Comparison of ENCODE assay signal across 39 cellular contexts in the genomic region with DNA sequence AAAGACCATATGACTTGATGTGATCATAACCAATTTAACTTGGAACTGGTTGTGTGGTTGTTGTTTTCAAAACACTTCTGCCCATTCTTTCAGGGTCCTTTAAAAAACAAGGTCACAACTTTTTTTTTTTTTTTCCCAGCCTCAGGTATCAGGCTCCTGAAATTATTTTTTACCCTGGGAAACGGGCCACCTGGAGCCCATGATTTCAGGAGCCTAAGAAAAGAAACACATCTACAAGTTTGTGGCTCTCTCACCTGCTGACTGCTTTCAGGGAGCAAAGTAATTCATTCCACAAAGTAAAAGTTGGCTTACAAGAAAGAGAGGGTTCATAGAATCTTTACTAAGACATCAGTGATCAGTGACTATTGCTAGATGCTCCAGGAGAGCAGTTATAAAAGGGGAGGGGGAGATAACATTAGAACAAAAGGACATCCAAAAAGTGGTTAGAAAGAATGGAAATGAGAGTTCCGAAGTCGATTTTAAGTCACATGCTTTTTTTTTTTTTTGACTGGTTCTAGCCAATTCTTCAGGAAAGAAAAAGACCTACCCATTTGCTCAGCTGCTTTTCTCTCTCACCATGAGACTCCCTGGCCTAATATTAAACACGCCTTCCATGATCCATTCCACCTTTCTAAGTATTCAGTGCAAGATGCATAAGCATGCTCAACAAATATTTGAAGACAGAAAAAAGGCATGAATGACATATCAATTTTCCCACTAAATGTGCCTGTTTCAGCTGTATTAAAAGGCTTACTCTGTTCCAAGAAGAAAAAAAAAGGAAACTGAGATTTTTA.
"Had no signal": no experiment of that assay in that cellular context is flagged by ENCODE, and none has a peak within 500 bp of the region (broad histone marks: within the 10 kb centered on the region; RNA-seq: fewer than 3 reads in every experiment).

No MANE protein-coding gene starts in this region.

- H3K36me3 ChIP-seq: adrenal gland, ascending aorta, brain microvascular endothelial cell, breast epithelium, cardiac muscle cell had no signal

- H3K4me3 ChIP-seq: adrenal gland, ascending aorta, breast epithelium, cardiac muscle cell had no signal

- H3K27ac Mint-ChIP-seq: activated naive CD4-positive, alpha-beta T cell treated with anti-CD3 and anti-CD28 coated beads for 36 hours; activated naive CD4-positive, alpha-beta T cell treated with anti-CD3 and anti-CD28 coated beads, Interleukin-2, amount 10 ng/mL, durations not matched to agents 7 days and 5 days; activated naive CD4-positive, alpha-beta T cell treated with anti-CD3 and anti-CD28 coated beads, Interleukin-2, amount 50 U/mL, for 24 hours; activated naive CD4-positive, alpha-beta T cell treated with anti-CD3 and anti-CD28 coated beads, Interleukin-2, amount 50 U/mL, for 72 hours; activated naive CD8-positive, alpha-beta T cell; activated naive CD8-positive, alpha-beta T cell treated with anti-CD3 and anti-CD28 coated beads for 36 hours; activated naive CD8-positive, alpha-beta T cell treated with anti-CD3 and anti-CD28 coated beads, Interleukin-2, amount 10 ng/mL, durations not matched to agents 7 days and 5 days; activated naive CD8-positive, alpha-beta T cell treated with anti-CD3 and anti-CD28 coated beads, Interleukin-2, amount 50 U/mL, for 24 hours; activated T-cell treated with anti-CD3 and anti-CD28 coated beads, Interleukin-2, amount 50 U/mL, for 24 hours; activated T-cell treated with anti-CD3 and anti-CD28 coated beads, Interleukin-2, amount 50 U/mL, for 72 hours; activated T-helper 1 cell treated with anti-CD3 and anti-CD28 coated beads, Interleukin-12 subunit alpha, Interleukin-12 subunit beta, Interleukin-2, Interleukin-4 antibody, amounts not matched to agents 30 ng/mL and 10 ng/mL and 1 ng/mL, durations not matched to agents 14 hours and 24 hours and 36 hours; activated T-helper 17 cell treated with anti-CD3 and anti-CD28 coated beads, Interleukin-2, amount 50 U/mL, for 72 hours; activated T-helper 2 cell treated with anti-CD3 and anti-CD28 coated beads, Interferon-gamma antibody, Interleukin-2, Interleukin-4, amounts not matched to agents 10 μg/mL and 5 μg/mL and 100 μg/mL, durations not matched to agents 14 hours and 24 hours and 36 hours; brain had no signal

- H3K36me3 Mint-ChIP-seq: activated naive CD4-positive, alpha-beta T cell treated with anti-CD3 and anti-CD28 coated beads, Interleukin-2, amount 10 ng/mL, durations not matched to agents 7 days and 5 days; activated naive CD4-positive, alpha-beta T cell treated with anti-CD3 and anti-CD28 coated beads, Interleukin-2, amount 50 U/mL, for 24 hours; activated naive CD4-positive, alpha-beta T cell treated with anti-CD3 and anti-CD28 coated beads, Interleukin-2, amount 50 U/mL, for 72 hours; activated naive CD8-positive, alpha-beta T cell; activated naive CD8-positive, alpha-beta T cell treated with anti-CD3 and anti-CD28 coated beads for 36 hours; activated naive CD8-positive, alpha-beta T cell treated with anti-CD3 and anti-CD28 coated beads, Interleukin-2, amount 10 ng/mL, durations not matched to agents 7 days and 5 days; brain had no signal

- H3K4me1 Mint-ChIP-seq: activated naive CD4-positive, alpha-beta T cell treated with anti-CD3 and anti-CD28 coated beads, Interleukin-2, amount 10 ng/mL, durations not matched to agents 7 days and 5 days; activated naive CD4-positive, alpha-beta T cell treated with anti-CD3 and anti-CD28 coated beads, Interleukin-2, amount 50 U/mL, for 24 hours; activated naive CD8-positive, alpha-beta T cell treated with anti-CD3 and anti-CD28 coated beads for 36 hours; activated naive CD8-positive, alpha-beta T cell treated with anti-CD3 and anti-CD28 coated beads, Interleukin-2, amount 50 U/mL, for 24 hours; activated T-helper 17 cell treated with anti-CD3 and anti-CD28 coated beads, Interleukin-2, amount 50 U/mL, for 72 hours; central memory CD8-positive, alpha-beta T cell had no signal

- H3K27me3 ChIP-seq: adrenal gland, ascending aorta, brain microvascular endothelial cell, breast epithelium, cardiac muscle cell had no signal

- H3K27me3 Mint-ChIP-seq: activated naive CD8-positive, alpha-beta T cell treated with anti-CD3 and anti-CD28 coated beads, Interleukin-2, amount 50 U/mL, for 24 hours; activated T-cell treated with anti-CD3 and anti-CD28 coated beads, Interleukin-2, amount 50 U/mL, for 24 hours; brain had no signal

- DNase-seq: activated effector memory CD4-positive, alpha-beta T cell treated with anti-CD3 and anti-CD28 coated beads, Interleukin-2, amount 50 U/mL, for 16 hours; activated effector memory CD4-positive, alpha-beta T cell treated with Interleukin-2 at 50 U/mL for 16 hours; activated gamma-delta T cell; activated gamma-delta T cell treated with Interleukin-2 at 50 U/mL for 16 hours; activated naive CD4-positive, alpha-beta T cell; activated naive CD4-positive, alpha-beta T cell treated with anti-CD3 and anti-CD28 coated beads for 36 hours; activated naive CD4-positive, alpha-beta T cell treated with anti-CD3 and anti-CD28 coated beads, Interleukin-2, amount 10 ng/mL, durations not matched to agents 7 days and 5 days; activated naive CD4-positive, alpha-beta T cell treated with anti-CD3 and anti-CD28 coated beads, Interleukin-2, amount 50 U/mL, for 16 hours; activated naive CD4-positive, alpha-beta T cell treated with Interleukin-2 at 50 U/mL for 16 hours; activated naive CD8-positive, alpha-beta T cell treated with anti-CD3 and anti-CD28 coated beads for 36 hours; activated naive CD8-positive, alpha-beta T cell treated with anti-CD3 and anti-CD28 coated beads, Interleukin-2, amount 10 ng/mL, durations not matched to agents 7 days and 5 days; activated naive CD8-positive, alpha-beta T cell treated with anti-CD3 and anti-CD28 coated beads, Interleukin-2, amount 50 U/mL, for 24 hours; activated T-cell treated with anti-CD3 and anti-CD28 coated beads for 4 hours; activated T-cell treated with anti-CD3 and anti-CD28 coated beads, Interleukin-2, amount 50 U/mL, for 1 hour; activated T-cell treated with anti-CD3 and anti-CD28 coated beads, Interleukin-2, amount 50 U/mL, for 24 hours; activated T-cell treated with anti-CD3 and anti-CD28 coated beads, Interleukin-2, amount 50 U/mL, for 4 hours; activated T-cell treated with anti-CD3 and anti-CD28 coated beads, Interleukin-2, amount 50 U/mL, for 48 hours; activated T-cell treated with anti-CD3 and anti-CD28 coated beads, Interleukin-2, amount 50 U/mL, for 72 hours; adrenal gland; amniotic stem cell; amygdala; anterior cingulate cortex; aorta; brain microvascular endothelial cell; caudate nucleus; central memory CD4-positive, alpha-beta T cell; cerebellar nuclear complex had no signal

- H3K4me3 Mint-ChIP-seq: activated naive CD4-positive, alpha-beta T cell treated with anti-CD3 and anti-CD28 coated beads for 36 hours; activated naive CD4-positive, alpha-beta T cell treated with anti-CD3 and anti-CD28 coated beads, Interleukin-2, amount 10 ng/mL, durations not matched to agents 7 days and 5 days; activated naive CD4-positive, alpha-beta T cell treated with anti-CD3 and anti-CD28 coated beads, Interleukin-2, amount 50 U/mL, for 24 hours; activated naive CD8-positive, alpha-beta T cell; activated naive CD8-positive, alpha-beta T cell treated with anti-CD3 and anti-CD28 coated beads for 36 hours; activated naive CD8-positive, alpha-beta T cell treated with anti-CD3 and anti-CD28 coated beads, Interleukin-2, amount 10 ng/mL, durations not matched to agents 7 days and 5 days; activated naive CD8-positive, alpha-beta T cell treated with anti-CD3 and anti-CD28 coated beads, Interleukin-2, amount 50 U/mL, for 24 hours; activated T-cell treated with anti-CD3 and anti-CD28 coated beads, Interleukin-2, amount 50 U/mL, for 24 hours; activated T-cell treated with anti-CD3 and anti-CD28 coated beads, Interleukin-2, amount 50 U/mL, for 4 hours; activated T-cell treated with anti-CD3 and anti-CD28 coated beads, Interleukin-2, amount 50 U/mL, for 72 hours; activated T-helper 1 cell treated with anti-CD3 and anti-CD28 coated beads, Interleukin-12 subunit alpha, Interleukin-12 subunit beta, Interleukin-2, Interleukin-4 antibody, amounts not matched to agents 30 ng/mL and 10 ng/mL and 1 ng/mL, durations not matched to agents 14 hours and 24 hours and 36 hours; activated T-helper 17 cell treated with anti-CD3 and anti-CD28 coated beads, Interleukin-2, amount 50 U/mL, for 72 hours; brain; central memory CD8-positive, alpha-beta T cell had no signal

- ATAC-seq: activated naive CD4-positive, alpha-beta T cell treated with anti-CD3 and anti-CD28 coated beads, Interleukin-2, amount 50 U/mL, for 72 hours; activated naive CD8-positive, alpha-beta T cell treated with anti-CD3 and anti-CD28 coated beads, Interleukin-2, amount 50 U/mL, for 24 hours; activated T-cell treated with anti-CD3 and anti-CD28 coated beads, Interleukin-2, amount 50 U/mL, for 4 hours; activated T-cell treated with anti-CD3 and anti-CD28 coated beads, Interleukin-2, amount 50 U/mL, for 72 hours; activated T-helper 17 cell treated with anti-CD3 and anti-CD28 coated beads, Interleukin-2, amount 50 U/mL, for 72 hours had no signal

- H3K27ac ChIP-seq: adrenal gland, ascending aorta, brain microvascular endothelial cell, breast epithelium, cardiac muscle cell had no signal

- H3K9me3 ChIP-seq: adrenal gland, breast epithelium had no signal

- H3K4me1 ChIP-seq: adrenal gland, ascending aorta, breast epithelium had no signal

- H3K9me3 Mint-ChIP-seq: activated naive CD4-positive, alpha-beta T cell treated with anti-CD3 and anti-CD28 coated beads for 36 hours; activated naive CD4-positive, alpha-beta T cell treated with anti-CD3 and anti-CD28 coated beads, Interleukin-2, amount 10 ng/mL, durations not matched to agents 7 days and 5 days; activated naive CD4-positive, alpha-beta T cell treated with anti-CD3 and anti-CD28 coated beads, Interleukin-2, amount 50 U/mL, for 24 hours; activated naive CD8-positive, alpha-beta T cell treated with anti-CD3 and anti-CD28 coated beads for 36 hours; activated naive CD8-positive, alpha-beta T cell treated with anti-CD3 and anti-CD28 coated beads, Interleukin-2, amount 10 ng/mL, durations not matched to agents 7 days and 5 days; activated naive CD8-positive, alpha-beta T cell treated with anti-CD3 and anti-CD28 coated beads, Interleukin-2, amount 50 U/mL, for 24 hours; activated T-cell treated with anti-CD3 and anti-CD28 coated beads, Interleukin-2, amount 50 U/mL, for 24 hours; activated T-cell treated with anti-CD3 and anti-CD28 coated beads, Interleukin-2, amount 50 U/mL, for 4 hours; activated T-cell treated with anti-CD3 and anti-CD28 coated beads, Interleukin-2, amount 50 U/mL, for 72 hours; activated T-helper 1 cell treated with anti-CD3 and anti-CD28 coated beads, Interleukin-12 subunit alpha, Interleukin-12 subunit beta, Interleukin-2, Interleukin-4 antibody, amounts not matched to agents 30 ng/mL and 10 ng/mL and 1 ng/mL, durations not matched to agents 14 hours and 24 hours and 36 hours; activated T-helper 17 cell treated with anti-CD3 and anti-CD28 coated beads, Interleukin-2, amount 50 U/mL, for 72 hours; activated T-helper 2 cell treated with anti-CD3 and anti-CD28 coated beads, Interferon-gamma antibody, Interleukin-2, Interleukin-4, amounts not matched to agents 10 μg/mL and 5 μg/mL and 100 μg/mL, durations not matched to agents 14 hours and 24 hours and 36 hours; central memory CD8-positive, alpha-beta T cell had no signal

- FAIRE-seq: astrocyte had no signal
